26 cellular contexts compared by ENCODE assay signal in genomic region chr19:55962186-55962585, GRCh38. TPM values are rescaled to one million over a fixed set of nuclear protein-coding genes. Genes with fewer than 3 reads are reported as not detected.
DNase-seq lines count a peak whose midpoint lies in the region; ATAC-seq and TF ChIP-seq lines count a peak whose summit lies in the region.
"Had no signal": no experiment of that assay in that cellular context is flagged by ENCODE, and none has a peak within 500 bp of the region (broad histone marks: within the 10 kb centered on the region; RNA-seq: fewer than 3 reads in every experiment).

No MANE protein-coding gene starts in this region.

- no peak overlapping the region for H2AFZ ChIP-seq in SK-N-SH (ENCODE audit: low read depth)

- no peaks in the 10 kb centered on the region for H3K4me1 ChIP-seq in SK-N-SH (ENCODE audit: control insufficient read depth in 1 of 2, insufficient read depth in 2 of 2, low read depth in 1 of 2, low read length in 1 of 2)

- H3K4me3 ChIP-seq in SK-N-SH (ENCODE audit: low read depth in 2 of 2, low read length in 1 of 2) (no peak overlapping the region), foreskin fibroblast (ENCODE audit: low read depth in 1 of 2, low read length in 2 of 2) (no peak overlapping the region)
- H3K4me3 ChIP-seq: GM12878 had no signal

- peak overlapping the region; percentile 19; the same call in 1 of the 2 replicates for H3K4me2 ChIP-seq in SK-N-SH

- DNase-seq in SK-N-SH (no peak), M059J (ENCODE audit: low read depth) (peak; percentile 90), SW480 (ENCODE audit: low spot score) (peak; percentile 56), NCI-H187 treated with DMSO at 0.1 percent for 48 hours (lab: John Stamatoyannopoulos, UW) (no peak), NCI-H187 (lab: John Stamatoyannopoulos, UW) (no peak), foreskin fibroblast (no peak)
- DNase-seq: DMS153, GDM1, GOT3, Karpas-422, MV-4-11, NCI-H1105, NCI-H1436 treated with DMSO at 0.1 percent for 48 hours, NCI-H2029, NCI-H446, NCI-H526, T-cell had no signal

- no peaks in the 10 kb centered on the region for H3K9me2 ChIP-seq in SK-N-SH

- no peaks in the 10 kb centered on the region for H3K79me2 ChIP-seq in SK-N-SH (ENCODE audit: insufficient read depth)

- CTCF ChIA-PET in SK-N-SH (lab: Yijun Ruan, JAX), result no interaction called here

- POLR2A ChIA-PET in SK-N-SH (lab: Yijun Ruan, JAX), result interaction anchor here (0.5 kb wide), 1 partner anchor 1430 kb away, joined by 3 read pairs; no protein-coding TSS in a partner anchor

- H4K20me1 ChIP-seq in SK-N-SH (ENCODE audit: insufficient read depth), result no peaks in the 10 kb centered on the region

- ATAC-seq in SK-N-SH treated with all-trans-retinoic acid at 6 μM for 48 hours, result no peak
- no peak for ATAC-seq in GM19463 (IDR thresholded peaks at IDR 0.05; ENCODE audit: unreplicated experiment)
- ATAC-seq: GM12878, HCT116, HepG2, Panc1, T-cell had no signal

- no peaks in the 10 kb centered on the region for H3F3A ChIP-seq in SK-N-SH (replicated peaks; ENCODE audit: insufficient read depth)

- H3K27me3 ChIP-seq in SK-N-SH (ENCODE audit: insufficient read depth), result peaks cover 20% of the 10 kb centered on the region; the same call in 1 of the 2 replicates

- TF ChIP-seq CTCF in SK-N-SH (IDR thresholded peaks at IDR 0.05) (no peak), foreskin fibroblast (IDR thresholded peaks at IDR 0.05; ENCODE audit: low read depth, low read length) (no peak)

- WGBS in SK-N-SH (ENCODE audit: low lambda C conversion rate), result 9% methylated on average over 10 of the region's 10 CpGs

- H3K27ac ChIP-seq in SK-N-SH (ENCODE audit: low read depth in 2 of 2, low read length in 1 of 2), result no peak overlapping the region
- H3K27ac ChIP-seq: 22Rv1, HL-60 had no signal

- no peak overlapping the region for H3K9ac ChIP-seq in SK-N-SH

- no peaks in the 10 kb centered on the region for H3K36me3 ChIP-seq in SK-N-SH (replicated peaks in 1 of 2; ENCODE audit: control insufficient read depth in 1 of 2, insufficient read depth in 2 of 2, low read length in 1 of 2)

- H3K9me3 ChIP-seq in SK-N-SH, result no peaks in the 10 kb centered on the region

- TF ChIP-seq EP300 in SK-N-SH (IDR thresholded peaks at IDR 0.05; ENCODE audit: borderline replicate concordance in 1 of 2, low read depth in 1 of 2, low read length in 1 of 2), result no peak

- no peak for TF ChIP-seq RAD21 in SK-N-SH (IDR thresholded peaks at IDR 0.05; ENCODE audit: low read length)

TF ChIP-seq in SK-N-SH, 30 proteins besides CTCF, POLR2A, EP300 and RAD21 (continues in another document):
- TF ChIP-seq FOXM1 (IDR thresholded peaks at IDR 0.05; ENCODE audit: low read depth) (no peak), MAX (IDR thresholded peaks at IDR 0.05; ENCODE audit: low read depth) (no peak), PBX3 (IDR thresholded peaks at IDR 0.05) (no peak), REST (IDR thresholded peaks at IDR 0.05; ENCODE audit: low read depth, low read length) (no peak), FOSL2 (IDR thresholded peaks at IDR 0.05; ENCODE audit: borderline replicate concordance, low read depth) (no peak), TCF12 (IDR thresholded peaks at IDR 0.05) (no peak), JUND (IDR thresholded peaks at IDR 0.05) (no peak)

TF ChIP-seq in SK-N-SH treated with all-trans-retinoic acid at 6 μM for 48 hours, 23 proteins besides CTCF, POLR2A, EP300 and RAD21:
- no peak for TF ChIP-seq ZNF565 (CRISPR knock-in tag; conservative IDR thresholded peaks at IDR 0.05; ENCODE audit: low read depth)
- TF ChIP-seq ESRRG (CRISPR knock-in tag; IDR thresholded peaks at IDR 0.05), result no peak
- no peak for TF ChIP-seq TOX (CRISPR knock-in tag; IDR thresholded peaks at IDR 0.05; ENCODE audit: borderline replicate concordance)
- TF ChIP-seq ZFP3 (CRISPR knock-in tag; IDR thresholded peaks at IDR 0.05), result no peak
- no peak for TF ChIP-seq GLIS3 (CRISPR knock-in tag; IDR thresholded peaks at IDR 0.05)
- TF ChIP-seq CSDC2 (CRISPR knock-in tag; IDR thresholded peaks at IDR 0.05), result no peak
- TF ChIP-seq TSHZ2 (CRISPR knock-in tag; IDR thresholded peaks at IDR 0.05), result no peak
- TF ChIP-seq TCF4 (CRISPR knock-in tag; IDR thresholded peaks at IDR 0.05; ENCODE audit: borderline replicate concordance), result no peak

RNA-seq across cellular contexts. Expression of gene NLRP8, which starts 14.6 kb away (rescaled TPM):
- not detected in 2 replicates for polyA plus RNA-seq in SK-N-SH (2012; rRNA removed)
- not detected in 2 replicates for polyA plus RNA-seq in SK-N-SH (2012; cell fraction: cytosol; rRNA removed)
- polyA plus RNA-seq in SK-N-SH (2012; cell fraction: nucleus; rRNA removed), result not detected in 2 replicates
- not detected in 2 replicates for total RNA-seq in M059J (2014; rRNA removed; shearing (Covaris generic))
- total RNA-seq: GM12878, HepG2, T-cell had no signal
- polyA plus RNA-seq: BJ, HepG2 had no signal

RNA-seq across cellular contexts. Expression of gene NLRP5, which starts 24.4 kb away (rescaled TPM):
- polyA plus RNA-seq in SK-N-SH (2012; rRNA removed), result not detected in 2 replicates
- not detected in 2 replicates for polyA plus RNA-seq in SK-N-SH (2012; cell fraction: cytosol; rRNA removed)
- not detected in 2 replicates for polyA plus RNA-seq in SK-N-SH (2012; cell fraction: nucleus; rRNA removed)
- total RNA-seq in M059J (2014; rRNA removed; shearing (Covaris generic)), result not detected in 2 replicates
- total RNA-seq: GM12878, HepG2, T-cell had no signal
- polyA plus RNA-seq: BJ, HepG2 had no signal

RNA-seq across cellular contexts. Expression of gene NLRP13, which starts 30.1 kb away (rescaled TPM):
- not detected in 2 replicates for polyA plus RNA-seq in SK-N-SH (2012; rRNA removed)
- not detected in 2 replicates for polyA plus RNA-seq in SK-N-SH (2012; cell fraction: cytosol; rRNA removed)
- polyA plus RNA-seq in SK-N-SH (2012; cell fraction: nucleus; rRNA removed), result not detected in 2 replicates
- not detected in 2 replicates for total RNA-seq in M059J (2014; rRNA removed; shearing (Covaris generic))
- total RNA-seq: GM12878, HepG2, T-cell had no signal
- polyA plus RNA-seq: BJ, HepG2 had no signal

Comparison
In these comparisons a context has a peak if more than half of its experiments do, and no peak if none do; other contexts are left out.
1. DNase-seq: peak in M059J (single experiment) and SW480 (single experiment); none in SK-N-SH (single experiment), NCI-H187 treated with DMSO at 0.1 percent for 48 hours (single experiment), NCI-H187 (0 of 2) and foreskin fibroblast (0 of 2).